ENCODE assay signal across 16 cellular contexts in the genomic region with DNA sequence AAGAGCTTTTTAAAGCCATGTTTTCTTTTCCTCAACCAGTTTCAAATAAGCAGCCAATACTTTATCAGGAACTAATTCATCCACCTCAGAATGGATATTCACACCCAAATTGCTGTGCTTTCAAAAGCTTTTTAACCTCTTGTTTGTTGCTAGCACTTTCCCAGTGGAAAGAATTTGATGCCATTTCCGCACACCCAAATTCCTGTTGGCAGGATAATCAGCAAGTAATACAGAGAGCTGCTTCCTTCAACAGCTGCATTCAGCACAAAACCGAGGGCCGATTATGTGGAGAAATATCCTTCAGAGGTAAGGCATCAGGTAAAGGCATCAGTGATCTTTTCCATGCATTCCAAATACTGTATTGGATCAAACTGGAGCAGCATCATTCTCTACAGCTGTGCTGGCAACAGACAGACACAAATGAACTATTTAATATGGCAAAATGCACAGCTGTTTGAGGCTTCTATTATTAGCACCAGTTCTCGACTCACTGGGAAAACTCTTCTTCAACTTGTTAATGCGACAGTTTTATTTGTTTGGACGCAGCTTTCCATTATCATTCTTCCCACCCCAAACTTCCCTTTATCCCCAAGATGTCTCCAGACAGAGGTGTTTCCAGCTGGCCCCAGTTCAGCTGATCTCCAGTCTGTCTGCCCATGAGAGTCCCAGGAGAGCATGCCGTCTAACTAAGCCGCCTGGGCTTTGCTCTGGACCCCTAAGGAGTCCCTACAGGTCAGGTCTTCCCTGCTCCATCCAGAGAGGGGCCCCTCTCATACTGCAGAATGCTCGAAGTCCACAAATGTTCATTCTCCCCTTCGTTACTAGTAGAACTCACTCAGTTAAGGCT. TPM values are rescaled to one million over a fixed set of nuclear protein-coding genes. Genes with fewer than 3 reads are reported as not detected.
DNase-seq lines count a peak whose midpoint lies in the region; ATAC-seq, FAIRE-seq and TF ChIP-seq lines count a peak whose summit lies in the region.
"Had no signal": no experiment of that assay in that cellular context is flagged by ENCODE, and none has a peak within 500 bp of the region (broad histone marks: within the 10 kb centered on the region; RNA-seq: fewer than 3 reads in every experiment).

No MANE protein-coding gene starts in this region.

- H3K79me2 ChIP-seq in endothelial cell of umbilical vein (ENCODE audit: control insufficient read depth, insufficient read depth, low read length), result no peaks in the 10 kb centered on the region

- H3K9me3 ChIP-seq in heart left ventricle (peaks cover 0 to 18% (median 3%) of the 10 kb centered on the region in 12 donors), endothelial cell of umbilical vein (replicated peaks; ENCODE audit: control insufficient read depth, insufficient read depth, low read length) (no peaks in the 10 kb centered on the region), psoas muscle (no peaks in the 10 kb centered on the region)

- peak in 1 of 5 donors; percentile 16 for DNase-seq in heart left ventricle
- no peak for DNase-seq in cardiac septum (ENCODE audit: low spot score)
- peak; percentile 54 for DNase-seq in endothelial cell of umbilical vein (ENCODE audit: low read depth, low spot score)
- DNase-seq in psoas muscle, result no peak
- DNase-seq in ureter (ENCODE audit: low spot score), result peak; percentile 42
- no peak for DNase-seq in HFFc6
- no peak for DNase-seq in activated CD4-positive, alpha-beta T cell treated with anti-CD3 and anti-CD28 coated beads, Interleukin-2, amount 10 ng/mL, durations not matched to agents 7 days and 5 days
- DNase-seq in NCI-H1436 treated with DMSO at 0.1 percent for 48 hours (lab: John Stamatoyannopoulos, UW), result no peak
- DNase-seq: activated CD4-positive, alpha-beta memory T cell treated with anti-CD3 and anti-CD28 coated beads for 36 hours; activated effector memory CD4-positive, alpha-beta T cell treated with Interleukin-2 at 50 U/mL for 16 hours; Caco-2; effector CD4-positive, alpha-beta T cell; GDM1; MV-4-11 had no signal

- no peak for TF ChIP-seq CTCF in heart left ventricle (IDR thresholded peaks at IDR 0.05)
- TF ChIP-seq CTCF in endothelial cell of umbilical vein (IDR thresholded peaks at IDR 0.05; ENCODE audit: extremely low read depth in 1 of 2, insufficient read depth in 1 of 2, low read depth in 1 of 2, low read length in 2 of 2), result no peak
- no peak for TF ChIP-seq CTCF in psoas muscle (IDR thresholded peaks at IDR 0.05)
- no peak for TF ChIP-seq CTCF in HFFc6 (IDR thresholded peaks at IDR 0.05)

- peaks cover 9% of the 10 kb centered on the region for H3K9me3 Mint-ChIP-seq in HFFc6
- H3K9me3 Mint-ChIP-seq in activated CD4-positive, alpha-beta T cell treated with anti-CD3 and anti-CD28 coated beads, Interleukin-2, amount 10 ng/mL, durations not matched to agents 7 days and 5 days, result peaks cover 3% of the 10 kb centered on the region

- 43 to 51% (median 49%) methylated on average over 10 of the region's 10 CpGs for WGBS in heart left ventricle, 4 donors
- 30 to 34% (median 31%) methylated on average over 10 of the region's 10 CpGs for WGBS in psoas muscle, 3 donors

- no peak overlapping the region for H3K9ac ChIP-seq in endothelial cell of umbilical vein (replicated peaks; ENCODE audit: extremely low read depth, insufficient read depth, low read length)

- POLR2A ChIA-PET in endothelial cell of umbilical vein (lab: Charles Lee), result no interaction called here
- POLR2A ChIA-PET in activated CD4-positive, alpha-beta T cell treated with anti-CD3 and anti-CD28 coated beads, Interleukin-2, amount 10 ng/mL, durations not matched to agents 7 days and 5 days (lab: Charles Lee), result interaction anchor here (1.1 kb wide), 1 partner anchor 15 kb away, joined by 3 read pairs; no protein-coding TSS in a partner anchor

- TF ChIP-seq POLR2A in heart left ventricle (IDR thresholded peaks at IDR 0.05) (no peak), endothelial cell of umbilical vein (IDR thresholded peaks at IDR 0.05; ENCODE audit: low read depth, low read length) (no peak)

- dilution Hi-C loops in endothelial cell of umbilical vein (cut with MboI; ENCODE audit: extremely low pct_ligation_motif_present, low sequenced_read_pairs), result no loop called here

- H3K36me3 Mint-ChIP-seq in HFFc6 (ENCODE audit: low read depth), result peaks cover 17% of the 10 kb centered on the region
- peaks cover 18% of the 10 kb centered on the region for H3K36me3 Mint-ChIP-seq in activated CD4-positive, alpha-beta T cell treated with anti-CD3 and anti-CD28 coated beads, Interleukin-2, amount 10 ng/mL, durations not matched to agents 7 days and 5 days (ENCODE audit: low read depth)

- no peaks in the 10 kb centered on the region for H4K20me1 ChIP-seq in endothelial cell of umbilical vein (replicated peaks; ENCODE audit: control insufficient read depth, extremely low read depth, insufficient read depth, low read length)

- peak overlapping the region; percentile 12 for H3K4me2 ChIP-seq in endothelial cell of umbilical vein (ENCODE audit: insufficient read depth, low read length)

- ATAC-seq in heart left ventricle, result no peak
- ATAC-seq in psoas muscle, result no peak

- H3K9me1 ChIP-seq in endothelial cell of umbilical vein (replicated peaks; ENCODE audit: control insufficient read depth, extremely low read depth, insufficient read depth, low read length), result no peaks in the 10 kb centered on the region

- H3K4me3 ChIP-seq in heart left ventricle (no peak overlapping the region), endothelial cell of umbilical vein (replicated peaks in 1 of 3; ENCODE audit: insufficient read depth in 1 of 3, low read depth in 1 of 3, low read length in 3 of 3) (no peak overlapping the region), psoas muscle (no peak overlapping the region)

- CTCF ChIA-PET in endothelial cell of umbilical vein (lab: Charles Lee), result interaction anchor here (1.1 to 1.4 kb wide), 2 partner anchors 9 to 40 kb away, joined by 4 to 5 read pairs; no protein-coding TSS in a partner anchor
- CTCF ChIA-PET in activated CD4-positive, alpha-beta T cell treated with anti-CD3 and anti-CD28 coated beads, Interleukin-2, amount 10 ng/mL, durations not matched to agents 7 days and 5 days (lab: Charles Lee), result interaction anchor here (1.4 to 2.0 kb wide), 4 partner anchors 12 to 427 kb away, joined by 3 to 5 read pairs (median 4); no protein-coding TSS in a partner anchor

- H3K27me3 ChIP-seq in heart left ventricle (no peaks in the 10 kb centered on the region), endothelial cell of umbilical vein (ENCODE audit: control insufficient read depth in 2 of 2, insufficient read depth in 2 of 2, low read length in 2 of 2) (no peaks in the 10 kb centered on the region), psoas muscle (ENCODE audit: insufficient read depth in 3 of 3, low read length in 2 of 3) (no peaks in the 10 kb centered on the region)

- H2AFZ ChIP-seq in endothelial cell of umbilical vein (ENCODE audit: low read depth, low read length), result peak overlapping the region; percentile 13

- H3K27ac ChIP-seq in heart left ventricle, result peak overlapping the region in 10 of 12 donors; percentile 4 to 57 (median 37)
- H3K27ac ChIP-seq in endothelial cell of umbilical vein (ENCODE audit: insufficient read depth, low read depth, low read length), result no peak overlapping the region
- peak overlapping the region; percentile 24 for H3K27ac ChIP-seq in psoas muscle

- no peak overlapping the region for H3K4me3 Mint-ChIP-seq in HFFc6
- no peak overlapping the region for H3K4me3 Mint-ChIP-seq in activated CD4-positive, alpha-beta T cell treated with anti-CD3 and anti-CD28 coated beads, Interleukin-2, amount 10 ng/mL, durations not matched to agents 7 days and 5 days
- H3K4me3 Mint-ChIP-seq: activated CD4-positive, alpha-beta memory T cell treated with anti-CD3 and anti-CD28 coated beads for 36 hours had no signal

- no TSS peak for BruUV-seq in endothelial cell of umbilical vein (replicated peaks; lab: Mats Ljungman, UMichigan)

- intact Hi-C loops in heart left ventricle (cut with DNase I), result no loop called here
- intact Hi-C loops in cardiac septum (cut with DNase I), result no loop called here
- intact Hi-C loops in endothelial cell of umbilical vein (cut with micrococcal nuclease), result no loop called here
- intact Hi-C loops in psoas muscle (cut with DNase I), result no loop called here

- peak; percentile 4 for FAIRE-seq in endothelial cell of umbilical vein (lab: Jason Lieb, UNC)
- FAIRE-seq: frontal cortex, HTR-8/SVneo had no signal

- no peak overlapping the region for H3K27ac Mint-ChIP-seq in HFFc6
- H3K27ac Mint-ChIP-seq in activated CD4-positive, alpha-beta T cell treated with anti-CD3 and anti-CD28 coated beads, Interleukin-2, amount 10 ng/mL, durations not matched to agents 7 days and 5 days, result no peak overlapping the region

- H3K4me1 Mint-ChIP-seq in HFFc6 (ENCODE audit: low read depth), result peaks cover 28% of the 10 kb centered on the region
- H3K4me1 Mint-ChIP-seq in activated CD4-positive, alpha-beta T cell treated with anti-CD3 and anti-CD28 coated beads, Interleukin-2, amount 10 ng/mL, durations not matched to agents 7 days and 5 days, result peaks cover 44% of the 10 kb centered on the region

- H3K36me3 ChIP-seq in heart left ventricle (peaks cover 0 to 7% (median 0%) of the 10 kb centered on the region in 9 donors), endothelial cell of umbilical vein (ENCODE audit: control insufficient read depth in 2 of 2, extremely low read depth in 1 of 2, insufficient read depth in 2 of 2, low read length in 2 of 2) (no peaks in the 10 kb centered on the region), psoas muscle (ENCODE audit: insufficient read depth in 1 of 2, low read depth in 1 of 2) (peaks cover 0 to 2% of the 10 kb centered on the region in 2 donors)

- no peaks in the 10 kb centered on the region for H3K27me3 Mint-ChIP-seq in HFFc6 (ENCODE audit: insufficient read depth)
- no peaks in the 10 kb centered on the region for H3K27me3 Mint-ChIP-seq in activated CD4-positive, alpha-beta T cell treated with anti-CD3 and anti-CD28 coated beads, Interleukin-2, amount 10 ng/mL, durations not matched to agents 7 days and 5 days
- H3K27me3 Mint-ChIP-seq: activated CD4-positive, alpha-beta memory T cell treated with anti-CD3 and anti-CD28 coated beads for 36 hours had no signal

- H3K4me1 ChIP-seq in heart left ventricle (peaks cover 0 to 70% (median 50%) of the 10 kb centered on the region in 12 donors), endothelial cell of umbilical vein (ENCODE audit: control insufficient read depth, extremely low read depth, insufficient read depth, low read length) (peaks cover 9% of the 10 kb centered on the region), psoas muscle (peaks cover 8% of the 10 kb centered on the region)

RNA-seq across cellular contexts. Expression of gene MGAT1, which starts 22.2 kb away (rescaled TPM):
- total RNA-seq in heart left ventricle (100 to 1,000 TPM in 3 of 9 donors, 10 to 100 TPM in 6; 50.9 to 162 (median 83.5) TPM), cardiac septum (66.0 TPM), endothelial cell of umbilical vein (108 and 123 TPM in 2 replicates), psoas muscle (10 to 100 TPM; 53.6 to 92.3 (median 70.0) TPM), ureter (151 TPM)
- polyA plus RNA-seq in heart left ventricle (100 to 1,000 TPM in 1 of 2 donors, 10 to 100 TPM in 1; 64.5 to 199 TPM), endothelial cell of umbilical vein (126 and 153 TPM in 2 replicates), psoas muscle (100 to 1,000 TPM in 1 of 3 donors, 10 to 100 TPM in 2; 68.1 to 134 (median 77.8) TPM)
- 83.5 and 99.1 TPM in 2 replicates for polyA plus RNA-seq in endothelial cell of umbilical vein (2011; cell fraction: cytosol; rRNA removed)
- polyA plus RNA-seq in endothelial cell of umbilical vein (2011; cell fraction: nucleus; rRNA removed), result 54.0 and 56.7 TPM in 2 replicates
- 59.8 and 70.3 TPM in 2 replicates for polyA plus RNA-seq in endothelial cell of umbilical vein (2012)
- 80.6 and 100 TPM in 2 replicates for polyA minus RNA-seq in endothelial cell of umbilical vein
- polyA minus RNA-seq in endothelial cell of umbilical vein (2011; cell fraction: cytosol; rRNA and poly(A)+ RNA removed), result 49.0 TPM
- polyA minus RNA-seq in endothelial cell of umbilical vein (2011; cell fraction: nucleus; rRNA and poly(A)+ RNA removed), result 31.9 and 43.9 TPM in 2 replicates
- 100 to 1,000 TPM; 188 to 220 (median 206) TPM for total RNA-seq in HFFc6 (2021; fragmentation: NEBNext Ultra II Directional; extraction: Animal tissue kit (Norgen Biotek cat#: 25700))
- total RNA-seq in activated CD4-positive, alpha-beta T cell treated with anti-CD3 and anti-CD28 coated beads, Interleukin-2, amount 10 ng/mL, durations not matched to agents 7 days and 5 days, result 100 to 1,000 TPM; 136 to 152 TPM

RNA-seq across cellular contexts. Expression of gene ZFP62, which starts 36.2 kb away (rescaled TPM):
- 10 to 100 TPM in 8 of 9 donors, 1 to 10 TPM in 1; 9.4 to 18.6 (median 13.8) TPM for total RNA-seq in heart left ventricle
- 10 to 100 TPM; 10.6 to 13.6 TPM for polyA plus RNA-seq in heart left ventricle
- total RNA-seq in cardiac septum, result 19.4 TPM
- total RNA-seq in endothelial cell of umbilical vein, result 14.6 and 19.7 TPM in 2 replicates
- 3.3 and 3.7 TPM in 2 replicates for polyA plus RNA-seq in endothelial cell of umbilical vein
- polyA plus RNA-seq in endothelial cell of umbilical vein (2011; cell fraction: cytosol; rRNA removed), result 5.8 and 7.0 TPM in 2 replicates
- polyA plus RNA-seq in endothelial cell of umbilical vein (2011; cell fraction: nucleus; rRNA removed), result 13.3 and 20.5 TPM in 2 replicates
- 11.7 and 15.7 TPM in 2 replicates for polyA plus RNA-seq in endothelial cell of umbilical vein (2012)
- 4.4 and 5.8 TPM in 2 replicates for polyA minus RNA-seq in endothelial cell of umbilical vein
- 14.7 TPM for polyA minus RNA-seq in endothelial cell of umbilical vein (2011; cell fraction: cytosol; rRNA and poly(A)+ RNA removed)
- polyA minus RNA-seq in endothelial cell of umbilical vein (2011; cell fraction: nucleus; rRNA and poly(A)+ RNA removed), result 6.6 and 7.7 TPM in 2 replicates
- total RNA-seq in psoas muscle, result 10 to 100 TPM; 11.0 to 14.6 (median 12.8) TPM
- 10 to 100 TPM in 1 of 3 donors, 1 to 10 TPM in 2; 6.0 to 25.6 (median 8.6) TPM for polyA plus RNA-seq in psoas muscle
- 44.8 TPM for total RNA-seq in ureter
- total RNA-seq in HFFc6 (2021; fragmentation: NEBNext Ultra II Directional; extraction: Animal tissue kit (Norgen Biotek cat#: 25700)), result 10 to 100 TPM in 4 of 6 experiments, 1 to 10 TPM in 2; 9.6 to 12.1 (median 10.2) TPM
- 10 to 100 TPM; 35.6 to 36.5 TPM for total RNA-seq in activated CD4-positive, alpha-beta T cell treated with anti-CD3 and anti-CD28 coated beads, Interleukin-2, amount 10 ng/mL, durations not matched to agents 7 days and 5 days

Comparison
In these comparisons a context has a peak if more than half of its experiments do, and no peak if none do; other contexts are left out.
1. DNase-seq: peak in endothelial cell of umbilical vein (single experiment) and ureter (single experiment); none in cardiac septum (single experiment), psoas muscle (0 of 2), HFFc6 (single experiment), activated CD4-positive, alpha-beta T cell treated with anti-CD3 and anti-CD28 coated beads, Interleukin-2, amount 10 ng/mL, durations not matched to agents 7 days and 5 days (single experiment) and NCI-H1436 treated with DMSO at 0.1 percent for 48 hours (single experiment).